Comparison of ENCODE assay signal across 11 cellular contexts in the genomic region with DNA sequence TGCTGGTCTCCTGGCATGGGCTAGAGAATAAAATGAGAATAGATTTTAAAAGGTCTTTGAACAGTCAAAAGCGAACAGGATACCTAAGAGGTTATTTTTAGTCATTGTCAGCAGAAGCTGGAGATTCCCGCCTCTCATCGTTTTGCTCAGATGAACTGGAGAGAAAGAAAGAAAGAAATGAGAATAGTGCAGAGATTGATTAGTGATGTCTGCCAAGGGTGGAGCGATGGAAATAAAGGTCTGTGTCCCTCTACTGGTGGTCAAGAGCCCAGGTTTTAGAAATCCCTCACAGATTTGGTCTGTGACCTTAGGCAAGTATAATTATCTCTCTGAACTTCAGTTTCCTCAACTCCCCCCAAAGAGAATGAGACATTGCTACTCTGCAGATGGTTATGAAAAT. TPM values are rescaled to one million over a fixed set of nuclear protein-coding genes. Genes with fewer than 3 reads are reported as not detected.
DNase-seq lines count a peak whose midpoint lies in the region; ATAC-seq, FAIRE-seq and TF ChIP-seq lines count a peak whose summit lies in the region.
"Had no signal": no experiment of that assay in that cellular context is flagged by ENCODE, and none has a peak within 500 bp of the region (broad histone marks: within the 10 kb centered on the region; RNA-seq: fewer than 3 reads in every experiment).

No MANE protein-coding gene starts in this region.

- 59 to 62% methylated on average over 4 of the region's 4 CpGs for WGBS in upper lobe of left lung, 2 donors

- DNase-seq in ELR (ENCODE audit: low read depth) (peak; percentile 76), LoVo (ENCODE audit: low spot score) (peak; percentile 44), iPS-NIHi11 (ENCODE audit: low spot score) (peak; percentile 50), GM12892 (ENCODE audit: insufficient read length) (no peak), H54 (ENCODE audit: insufficient read length, low spot score) (no peak), kidney (no peak), upper lobe of left lung (no peak)
- DNase-seq: activated T-cell treated with anti-CD3 and anti-CD28 coated beads, Interleukin-2, amount 50 U/mL, for 4 hours had no signal

- H3K9me3 ChIP-seq in kidney (ENCODE audit: control insufficient read depth in 1 of 2, low read length in 2 of 2) (no peaks in the 10 kb centered on the region), upper lobe of left lung (no peaks in the 10 kb centered on the region)

- H3K27me3 ChIP-seq in upper lobe of left lung, result peaks cover 0 to 22% (median 4%) of the 10 kb centered on the region in 4 donors

- H3K36me3 ChIP-seq in kidney (ENCODE audit: control insufficient read depth in 1 of 2, insufficient read depth in 2 of 2, low read length in 2 of 2) (no peaks in the 10 kb centered on the region), upper lobe of left lung (no peaks in the 10 kb centered on the region)

- FAIRE-seq in TTC549 (lab: Jason Lieb, UNC), result peak; percentile 29
- FAIRE-seq in GM12892 (lab: Jason Lieb, UNC), result no peak
- FAIRE-seq in H54 (lab: Jason Lieb, UNC), result no peak
- FAIRE-seq in kidney (lab: Jason Lieb, UNC), result no peak
- FAIRE-seq: colon had no signal

- no peak for TF ChIP-seq EP300 in upper lobe of left lung (IDR thresholded peaks at IDR 0.05)

- H3K9ac ChIP-seq in kidney (ENCODE audit: low read length in 2 of 2), result no peak overlapping the region

- H3K27ac ChIP-seq in kidney (ENCODE audit: low read depth in 2 of 2, low read length in 2 of 2) (no peak overlapping the region), upper lobe of left lung (no peak overlapping the region)

- intact Hi-C loops in kidney (cut with DNase I), result no loop called here

- TF ChIP-seq CTCF in kidney (IDR thresholded peaks at IDR 0.05; ENCODE audit: borderline replicate concordance, extremely low read depth, insufficient read depth) (no peak), upper lobe of left lung (IDR thresholded peaks at IDR 0.05) (no peak)

- no peak overlapping the region for H3K4me3 ChIP-seq in kidney (ENCODE audit: low read length in 2 of 2)
- H3K4me3 ChIP-seq in upper lobe of left lung, result no peak overlapping the region

- ATAC-seq in upper lobe of left lung (ENCODE audit: low FRiP score in 2 of 2), result no peak
- ATAC-seq: activated T-cell treated with anti-CD3 and anti-CD28 coated beads, Interleukin-2, amount 50 U/mL, for 4 hours had no signal

- TF ChIP-seq POLR2A in GM12892 (IDR thresholded peaks at IDR 0.05; ENCODE audit: low read depth, low read length) (no peak), H54 (IDR thresholded peaks at IDR 0.05; ENCODE audit: low read depth, low read length) (no peak), upper lobe of left lung (IDR thresholded peaks at IDR 0.05) (no peak)

- H3K4me1 ChIP-seq in kidney (ENCODE audit: control insufficient read depth in 1 of 2, insufficient read depth in 1 of 2, low read depth in 1 of 2, low read length in 2 of 2), result no peaks in the 10 kb centered on the region
- no peaks in the 10 kb centered on the region for H3K4me1 ChIP-seq in upper lobe of left lung

RNA-seq across cellular contexts. Expression of gene NCAN, which starts 5.4 kb away (rescaled TPM):
- polyA plus RNA-seq in GM12892 (2012; ENCODE audit: missing spikeins), result 0.28 TPM
- 0.13 TPM for total RNA-seq in kidney
- polyA plus RNA-seq in kidney (ENCODE audit: insufficient read depth, low read depth, low replicate concordance), result not detected
- total RNA-seq in upper lobe of left lung, result 1 to 10 TPM in 1 of 6 donors, not detected in 5; 3.1 TPM
- total RNA-seq: osteocyte had no signal

RNA-seq across cellular contexts. Expression of gene NR2C2AP, which starts 13.9 kb away (rescaled TPM):
- 22.8 TPM for polyA plus RNA-seq in GM12892 (2012; ENCODE audit: missing spikeins)
- 15.5 TPM for total RNA-seq in kidney
- 13.5 TPM for polyA plus RNA-seq in kidney (ENCODE audit: insufficient read depth, low read depth, low replicate concordance)
- 10 to 100 TPM in 4 of 6 donors, 1 to 10 TPM in 2; 5.2 to 17.0 (median 10.8) TPM for total RNA-seq in upper lobe of left lung

RNA-seq across cellular contexts. Expression of gene RFXANK, which starts 25.1 kb away (rescaled TPM):
- 77.3 TPM for polyA plus RNA-seq in GM12892 (2012; ENCODE audit: missing spikeins)
- 70.7 TPM for total RNA-seq in kidney
- 133 TPM for polyA plus RNA-seq in kidney (ENCODE audit: insufficient read depth, low read depth, low replicate concordance)
- total RNA-seq in upper lobe of left lung, result 10 to 100 TPM; 39.1 to 79.7 (median 67.3) TPM

RNA-seq across cellular contexts. Expression of gene BORCS8, which starts 25.2 kb away (rescaled TPM):
- 18.2 TPM for polyA plus RNA-seq in GM12892 (2012; ENCODE audit: missing spikeins)
- 42.2 TPM for total RNA-seq in kidney
- polyA plus RNA-seq in kidney (ENCODE audit: insufficient read depth, low read depth, low replicate concordance), result 51.7 TPM
- 10 to 100 TPM; 10.1 to 55.5 (median 34.0) TPM for total RNA-seq in upper lobe of left lung

RNA-seq across cellular contexts. Expression of gene MEF2B, which starts 47.0 kb away (rescaled TPM):
- polyA plus RNA-seq in GM12892 (2012; ENCODE audit: missing spikeins), result 2.2 TPM
- total RNA-seq in kidney (3.4 TPM), upper lobe of left lung (1 to 10 TPM in 3 of 6 donors, not detected in 3; 2.0 to 3.9 (median 3.1) TPM)
- 0.47 TPM for polyA plus RNA-seq in kidney (ENCODE audit: insufficient read depth, low read depth, low replicate concordance)

Comparison
In these comparisons a context has a peak if more than half of its experiments do, and no peak if none do; other contexts are left out.
1. DNase-seq: peak in ELR (single experiment), LoVo (single experiment) and iPS-NIHi11 (single experiment); none in GM12892 (single experiment), H54 (single experiment), kidney (single experiment) and upper lobe of left lung (0 of 2).